12 cellular contexts compared by ENCODE assay signal in the genomic region with DNA sequence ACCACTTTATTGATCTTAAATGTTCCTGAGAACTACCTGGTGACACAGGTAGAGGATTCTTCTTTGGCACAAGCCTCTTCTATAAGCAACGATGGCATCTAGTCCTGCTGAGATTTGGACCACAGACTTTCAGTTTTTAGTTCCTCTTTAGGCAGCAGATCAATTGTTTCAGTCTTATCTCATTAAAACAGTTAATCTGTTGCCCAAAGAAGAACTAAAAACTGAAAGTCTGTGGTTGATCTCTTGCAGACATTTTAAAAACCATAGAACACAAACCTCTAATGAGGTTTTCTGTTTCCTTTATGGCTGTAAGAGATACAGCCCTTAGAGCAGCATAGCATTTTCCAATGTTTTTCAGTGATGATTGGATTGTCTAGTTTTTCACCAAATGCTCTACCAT.
DNase-seq lines count a peak whose midpoint lies in the region; ATAC-seq and TF ChIP-seq lines count a peak whose summit lies in the region.
"Had no signal": no experiment of that assay in that cellular context is flagged by ENCODE, and none has a peak within 500 bp of the region (broad histone marks: within the 10 kb centered on the region; RNA-seq: fewer than 3 reads in every experiment).

No MANE protein-coding gene starts in this region.

- TF ChIP-seq CTCF in GM13977 (IDR thresholded peaks at IDR 0.05; ENCODE audit: extremely low read depth, insufficient read depth, missing control alignments) (no peak), tibial artery (IDR thresholded peaks at IDR 0.05) (no peak), dorsolateral prefrontal cortex (IDR thresholded peaks at IDR 0.05 in 54 of 56, conservative IDR thresholded peaks at IDR 0.05 in 2 of 56; ENCODE audit: low read depth in 1 of 56, partially characterized antibody in 56 of 56) (no peak), Peyer's patch (IDR thresholded peaks at IDR 0.05) (no peak)

- peak; percentile 12 for DNase-seq in GM13977 (ENCODE audit: low spot score)
- no peak for DNase-seq in EL
- DNase-seq in tibial artery = no peak
- no peak for DNase-seq in dorsolateral prefrontal cortex
- no peak for DNase-seq in Peyer's patch
- DNase-seq: endodermal cell, hypothalamus, midbrain, NCI-H526 treated with DMSO at 0.1 percent for 48 hours had no signal

- H3K36me3 ChIP-seq in tibial artery (no peaks in the 10 kb centered on the region), Peyer's patch (no peaks in the 10 kb centered on the region)

- H3K4me1 ChIP-seq in tibial artery (no peaks in the 10 kb centered on the region), Peyer's patch (no peaks in the 10 kb centered on the region)

- no peaks in the 10 kb centered on the region for H3K27me3 ChIP-seq in tibial artery
- no peaks in the 10 kb centered on the region for H3K27me3 ChIP-seq in dorsolateral prefrontal cortex
- H3K27me3 ChIP-seq in Peyer's patch = no peaks in the 10 kb centered on the region

- H3K9me3 ChIP-seq in tibial artery (no peaks in the 10 kb centered on the region), Peyer's patch (no peaks in the 10 kb centered on the region)

- in situ Hi-C loops in GM13977 (cut with MboI; ENCODE audit: low pct_unique_long_range_greater_than_20kb, low sequenced_read_pairs, unreplicated experiment) = no loop called here

- TF ChIP-seq POLR2A in Peyer's patch (IDR thresholded peaks at IDR 0.05) = no peak

- ATAC-seq in GM19438 (IDR thresholded peaks at IDR 0.05; ENCODE audit: low read depth, unreplicated experiment) (peak; percentile 95), HG02852 (IDR thresholded peaks at IDR 0.05; ENCODE audit: unreplicated experiment) (peak; percentile 94), HG03520 (IDR thresholded peaks at IDR 0.05; ENCODE audit: unreplicated experiment) (peak; percentile 92)

- H3K27ac ChIP-seq in tibial artery (no peak overlapping the region), dorsolateral prefrontal cortex (no peak overlapping the region), Peyer's patch (no peak overlapping the region)

- H3K4me3 ChIP-seq in tibial artery (no peak overlapping the region), dorsolateral prefrontal cortex (no peak overlapping the region), Peyer's patch (no peak overlapping the region)

- intact Hi-C loops in tibial artery (cut with DNase I; ENCODE audit: low total_unique reads) = no loop called here
- intact Hi-C loops in dorsolateral prefrontal cortex (cut with DNase I) = no loop called here
